In the genomic region with DNA sequence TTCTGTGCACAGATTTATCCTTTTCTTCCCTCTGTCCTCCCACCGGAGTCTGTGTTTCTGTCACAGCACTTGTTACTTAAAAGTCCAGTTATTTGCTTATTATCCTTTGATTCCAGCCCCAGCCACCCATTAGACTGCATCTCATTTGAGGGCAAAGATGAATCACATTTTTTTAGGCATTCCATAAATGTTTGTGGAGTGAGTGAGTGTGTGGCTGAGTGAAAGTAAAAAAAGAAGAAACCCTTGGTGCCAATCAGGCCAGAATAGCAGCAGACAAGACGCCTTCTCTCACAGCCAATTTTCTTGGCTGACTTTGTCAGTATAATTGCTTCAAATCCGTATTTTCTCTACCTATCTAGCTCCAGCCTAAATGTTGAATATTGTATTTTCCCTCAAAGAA, we compare ENCODE assay signal across 16 cellular contexts.
DNase-seq lines count a peak whose midpoint lies in the region; ATAC-seq, FAIRE-seq and TF ChIP-seq lines count a peak whose summit lies in the region.
"Had no signal": no experiment of that assay in that cellular context is flagged by ENCODE, and none has a peak within 500 bp of the region (broad histone marks: within the 10 kb centered on the region; RNA-seq: fewer than 3 reads in every experiment).

No MANE protein-coding gene starts in this region.

- H3K4me1 ChIP-seq in left ventricle myocardium inferior (no peaks in the 10 kb centered on the region), gastrocnemius medialis (no peaks in the 10 kb centered on the region)
- H3K4me1 ChIP-seq: BLaER1 had no signal

- no peak for ATAC-seq in gastrocnemius medialis
- ATAC-seq: GM12878 had no signal

- no peak for TF ChIP-seq POLR2A in gastrocnemius medialis (IDR thresholded peaks at IDR 0.05)

- H3K27me3 ChIP-seq in left ventricle myocardium inferior (ENCODE audit: low read depth), result no peaks in the 10 kb centered on the region
- H3K27me3 ChIP-seq in gastrocnemius medialis, result no peaks in the 10 kb centered on the region
- H3K27me3 ChIP-seq: BLaER1 had no signal

- H3K36me3 ChIP-seq in left ventricle myocardium inferior (no peaks in the 10 kb centered on the region), gastrocnemius medialis (no peaks in the 10 kb centered on the region)

- FAIRE-seq in RCC 7860 (lab: Jason Lieb, UNC) (no peak), D721Med (lab: Jason Lieb, UNC) (no peak)
- FAIRE-seq: GM12878, GM18507 had no signal

- H3K27ac ChIP-seq in left ventricle myocardium inferior (replicated peaks), result no peak overlapping the region
- no peak overlapping the region for H3K27ac ChIP-seq in gastrocnemius medialis
- H3K27ac ChIP-seq: BLaER1 had no signal

- DNase-seq in ELR (ENCODE audit: low read depth), result peak; percentile 57
- DNase-seq in RCC 7860 (ENCODE audit: low spot score), result peak; percentile 46
- DNase-seq in fibroblast of pulmonary artery (ENCODE audit: low read depth), result peak; percentile 12
- peak; percentile 19 for DNase-seq in renal cortical epithelial cell (ENCODE audit: low read depth)
- DNase-seq in left ventricle myocardium inferior, result no peak
- no peak for DNase-seq in D721Med (ENCODE audit: insufficient read length, low spot score)
- no peak for DNase-seq in gastrocnemius medialis
- DNase-seq: DMS 273 treated with DMSO at 0.1 percent for 48 hours, MV-4-11, NCI-H1417 treated with DMSO at 0.1 percent for 48 hours, NCI-H2029, NCI-H2171 treated with DMSO at 0.1 percent for 48 hours, SK-N-SH had no signal

- H3K9me3 ChIP-seq in left ventricle myocardium inferior (replicated peaks) (peaks cover 19% of the 10 kb centered on the region), gastrocnemius medialis (no peaks in the 10 kb centered on the region)

- H3K4me3 ChIP-seq in fibroblast of pulmonary artery (replicated peaks; ENCODE audit: low read depth, low read length) (no peak overlapping the region), left ventricle myocardium inferior (no peak overlapping the region), gastrocnemius medialis (no peak overlapping the region)
- H3K4me3 ChIP-seq: BLaER1, GM12878 had no signal

- TF ChIP-seq CTCF in fibroblast of pulmonary artery (IDR thresholded peaks at IDR 0.05; ENCODE audit: low read length, missing control alignments) (no peak), left ventricle myocardium inferior (IDR thresholded peaks at IDR 0.05; ENCODE audit: borderline replicate concordance) (no peak), D721Med (IDR thresholded peaks at IDR 0.05; ENCODE audit: insufficient read depth, missing control alignments) (no peak), gastrocnemius medialis (IDR thresholded peaks at IDR 0.05 in 4 of 5, conservative IDR thresholded peaks at IDR 0.05 in 1 of 5) (no peak)

- intact Hi-C loops in left ventricle myocardium inferior (cut with micrococcal nuclease), result no loop called here
- intact Hi-C loops in gastrocnemius medialis (cut with DNase I; ENCODE audit: low total_unique reads), result no loop called here

- in situ Hi-C loops in gastrocnemius medialis (cut with MboI; ENCODE audit: low sequenced_read_pairs in 4 of 4), result no loop called here

Comparison
In these comparisons a context has a peak if more than half of its experiments do, and no peak if none do; other contexts are left out.
1. DNase-seq: peak in ELR (single experiment), RCC 7860 (single experiment), fibroblast of pulmonary artery (single experiment) and renal cortical epithelial cell (single experiment); none in left ventricle myocardium inferior (single experiment), D721Med (single experiment) and gastrocnemius medialis (0 of 2).